8 cellular contexts compared by ENCODE assay signal in genomic region chr11:61971177-61972111, GRCh38. TPM values are rescaled to one million over a fixed set of nuclear protein-coding genes. Genes with fewer than 3 reads are reported as not detected.
A peak's percentile ranks its signal among the peaks of the same experiment; 100 is the strongest.
DNase-seq lines count a peak whose midpoint lies in the region; ATAC-seq, FAIRE-seq and TF ChIP-seq lines count a peak whose summit lies in the region.

No MANE protein-coding gene starts in this region.

- H3K36me3 ChIP-seq in kidney (ENCODE audit: control insufficient read depth in 1 of 2, insufficient read depth in 2 of 2, low read length in 2 of 2): no peaks in the 10 kb centered on the region

- peak overlapping the region in 1 of 2 donors; percentile 0 for H3K4me3 ChIP-seq in kidney (ENCODE audit: low read length in 2 of 2)

- H3K27ac ChIP-seq in 22Rv1 (peak overlapping the region; percentile 84), kidney (ENCODE audit: low read depth in 2 of 2, low read length in 2 of 2) (peak overlapping the region; percentile 89 to 94)

- FAIRE-seq in kidney (lab: Jason Lieb, UNC): no peak

- H3K27me3 Mint-ChIP-seq in T-helper 2 cell treated with Interferon-gamma antibody and Interleukin-4, amounts not matched to agents 5 μg/mL and 100 μg/mL, for 36 hours (ENCODE audit: low read depth): no peaks in the 10 kb centered on the region
- no peaks in the 10 kb centered on the region for H3K27me3 Mint-ChIP-seq in chondrocyte (ENCODE audit: low read depth)

- no peak overlapping the region for H3K4me3 Mint-ChIP-seq in T-helper 2 cell treated with Interferon-gamma antibody and Interleukin-4, amounts not matched to agents 5 μg/mL and 100 μg/mL, for 36 hours
- H3K4me3 Mint-ChIP-seq in chondrocyte (ENCODE audit: unreplicated experiment): peak overlapping the region; percentile 14

- H3K36me3 Mint-ChIP-seq in T-helper 2 cell treated with Interferon-gamma antibody and Interleukin-4, amounts not matched to agents 5 μg/mL and 100 μg/mL, for 36 hours (ENCODE audit: low read depth): peaks cover 2% of the 10 kb centered on the region
- H3K36me3 Mint-ChIP-seq in chondrocyte (ENCODE audit: low read depth): peaks cover 2% of the 10 kb centered on the region

- H3K27ac Mint-ChIP-seq in T-helper 2 cell treated with Interferon-gamma antibody and Interleukin-4, amounts not matched to agents 5 μg/mL and 100 μg/mL, for 36 hours: peak overlapping the region; percentile 38
- peak overlapping the region; percentile 97 for H3K27ac Mint-ChIP-seq in chondrocyte (ENCODE audit: unreplicated experiment)

- TF ChIP-seq POLR2A in GM10847 (IDR thresholded peaks at IDR 0.05; ENCODE audit: extremely low read depth, insufficient read length): peak; percentile 30

- no peaks in the 10 kb centered on the region for H3K9me3 Mint-ChIP-seq in T-helper 2 cell treated with Interferon-gamma antibody and Interleukin-4, amounts not matched to agents 5 μg/mL and 100 μg/mL, for 36 hours
- no peaks in the 10 kb centered on the region for H3K9me3 Mint-ChIP-seq in chondrocyte (ENCODE audit: low read depth)

- no peaks in the 10 kb centered on the region for H3K9me3 ChIP-seq in kidney (ENCODE audit: control insufficient read depth in 1 of 2, low read length in 2 of 2)

- no peak for TF ChIP-seq CTCF in 22Rv1 (IDR thresholded peaks at IDR 0.05)
- no peak for TF ChIP-seq CTCF in chondrocyte (IDR thresholded peaks at IDR 0.05)
- TF ChIP-seq CTCF in kidney (IDR thresholded peaks at IDR 0.05; ENCODE audit: borderline replicate concordance, extremely low read depth, insufficient read depth): no peak

- H3K9ac ChIP-seq in kidney (ENCODE audit: low read length in 2 of 2): peak overlapping the region in 1 of 2 donors; percentile 49

- intact Hi-C loops in kidney (cut with DNase I): no loop called here

- peaks cover 46 to 54% of the 10 kb centered on the region in 2 donors for H3K4me1 ChIP-seq in kidney (ENCODE audit: control insufficient read depth in 1 of 2, insufficient read depth in 1 of 2, low read depth in 1 of 2, low read length in 2 of 2)

- H3K4me1 Mint-ChIP-seq in T-helper 2 cell treated with Interferon-gamma antibody and Interleukin-4, amounts not matched to agents 5 μg/mL and 100 μg/mL, for 36 hours (ENCODE audit: low read depth): peaks cover 38% of the 10 kb centered on the region
- H3K4me1 Mint-ChIP-seq in chondrocyte (ENCODE audit: low read depth): peaks cover 81% of the 10 kb centered on the region

- no peak for ATAC-seq in HG03095 (IDR thresholded peaks at IDR 0.05; ENCODE audit: unreplicated experiment)

- peak; percentile 89 for DNase-seq in NCI-H1105 (lab: John Stamatoyannopoulos, UW)
- DNase-seq in T-helper 2 cell treated with Interferon-gamma antibody and Interleukin-4, amounts not matched to agents 5 μg/mL and 100 μg/mL, for 36 hours (ENCODE audit: low spot score): no peak
- DNase-seq in chondrocyte (ENCODE audit: low spot score): peak; percentile 97
- peak; percentile 99 for DNase-seq in kidney
- DNase-seq in smooth muscle cell of the brain vasculature (ENCODE audit: low read depth, low spot score): peak; percentile 96

RNA-seq across cellular contexts. Expression of gene FTH1, which starts 4.0 kb away (rescaled TPM):
- total RNA-seq in chondrocyte (3,793 to 4,450 TPM (median 3,807 TPM) in 3 replicates), kidney (3,221 TPM)
- polyA plus RNA-seq in kidney (ENCODE audit: insufficient read depth, low read depth, low replicate concordance): 7,914 TPM

RNA-seq across cellular contexts. Expression of gene BEST1, which starts 21.3 kb away (rescaled TPM):
- total RNA-seq in chondrocyte: 1.3 to 4.5 TPM (median 2.8 TPM) in 3 replicates
- 7.1 TPM for total RNA-seq in kidney
- polyA plus RNA-seq in kidney (ENCODE audit: insufficient read depth, low read depth, low replicate concordance): 0.62 TPM

RNA-seq across cellular contexts. Expression of gene RAB3IL1, which starts 54.1 kb away (rescaled TPM):
- 9.7 to 24.7 TPM (median 24.1 TPM) in 3 replicates for total RNA-seq in chondrocyte
- 14.6 TPM for total RNA-seq in kidney
- polyA plus RNA-seq in kidney (ENCODE audit: insufficient read depth, low read depth, low replicate concordance): 27.8 TPM
